ENCODE assay signal across 22 cellular contexts in genomic region chr9:75013735-75014134, GRCh38.
"Had no signal": no experiment of that assay in that cellular context is flagged by ENCODE, and none has a peak within 500 bp of the region (broad histone marks: within the 10 kb centered on the region; RNA-seq: fewer than 3 reads in every experiment).

No MANE protein-coding gene starts in this region.

- H3K4me3 Mint-ChIP-seq: endodermal cell; stimulated activated naive B cell treated with anti-CD40 and anti-IgM and Interleukin-4, amounts not matched to agents 10 μg/mL and 1 μg/mL and 100 μg/mL, for 72 hours had no signal

- H3K4me3 ChIP-seq: left ventricle myocardium inferior, lung, spleen, stomach, thoracic aorta, transverse colon had no signal

- H3K27me3 Mint-ChIP-seq: stimulated activated naive B cell treated with anti-CD40 and anti-IgM and Interleukin-4, amounts not matched to agents 10 μg/mL and 1 μg/mL and 100 μg/mL, for 72 hours had no signal

- H3K9me3 Mint-ChIP-seq: stimulated activated naive B cell treated with anti-CD40 and anti-IgM and Interleukin-4, amounts not matched to agents 10 μg/mL and 1 μg/mL and 100 μg/mL, for 72 hours had no signal

- H3K27me3 ChIP-seq: foreskin keratinocyte, neutrophil, spleen, stomach, transverse colon had no signal

- H3K36me3 ChIP-seq: neutrophil, thoracic aorta, transverse colon had no signal

- ATAC-seq: foreskin keratinocyte; left cardiac atrium; sciatic nerve; stimulated activated naive B cell treated with anti-CD40 and anti-IgM and Interleukin-4, amounts not matched to agents 10 μg/mL and 1 μg/mL and 100 μg/mL, for 72 hours had no signal

- H3K27ac ChIP-seq: foreskin keratinocyte, left ventricle myocardium inferior, neutrophil, spleen, stomach, thoracic aorta, transverse colon had no signal

- H3K27ac Mint-ChIP-seq: endodermal cell; stimulated activated naive B cell treated with anti-CD40 and anti-IgM and Interleukin-4, amounts not matched to agents 10 μg/mL and 1 μg/mL and 100 μg/mL, for 72 hours had no signal

- DNase-seq: dermis blood vessel endothelial cell; endodermal cell; erythroblast; foreskin keratinocyte; kidney; left cardiac atrium; left ventricle myocardium inferior; mesenchymal stem cell; midbrain; posterior cingulate gyrus; spleen; stimulated activated CD4-positive, alpha-beta T cell treated with anti-CD3 and anti-CD28 coated beads, Interleukin-15, amount 100 ng/mL, for 24 hours; stimulated activated CD4-positive, alpha-beta T cell treated with anti-CD3 and anti-CD28 coated beads, Interleukin-1b, Interleukin-23, amount 100 ng/mL, for 48 hours; stimulated activated CD4-positive, alpha-beta T cell treated with anti-CD3 and anti-CD28 coated beads, Interleukin-4, amount 100 ng/mL, for 4 hours; stimulated activated naive B cell treated with anti-CD40 and anti-IgM and Interleukin-4, amounts not matched to agents 10 μg/mL and 1 μg/mL and 100 μg/mL, for 72 hours; stomach; substantia nigra; transverse colon had no signal

- H3K4me1 ChIP-seq: foreskin keratinocyte, left ventricle myocardium inferior, spleen, stomach had no signal

- H3K9me3 ChIP-seq: left ventricle myocardium inferior, neutrophil, spleen, stomach, thoracic aorta, transverse colon had no signal
